ENCODE assay signal across 1 cellular context in genomic region chr22:34225278-34225677, GRCh38.
TF ChIP-seq lines count a peak whose summit lies in the region.

No MANE protein-coding gene starts in this region.

TF ChIP-seq in GM23338, 12 proteins besides CTCF, POLR2A, EP300 and RAD21 (continued from another document):
- TF ChIP-seq ZNF462 (CRISPR knock-in tag; IDR thresholded peaks at IDR 0.05) (no peak), STAT1 (IDR thresholded peaks at IDR 0.05; ENCODE audit: unreplicated experiment) (no peak), ZNF114 (CRISPR knock-in tag; IDR thresholded peaks at IDR 0.05) (no peak)
